18 cellular contexts compared by ENCODE assay signal in the genomic region with DNA sequence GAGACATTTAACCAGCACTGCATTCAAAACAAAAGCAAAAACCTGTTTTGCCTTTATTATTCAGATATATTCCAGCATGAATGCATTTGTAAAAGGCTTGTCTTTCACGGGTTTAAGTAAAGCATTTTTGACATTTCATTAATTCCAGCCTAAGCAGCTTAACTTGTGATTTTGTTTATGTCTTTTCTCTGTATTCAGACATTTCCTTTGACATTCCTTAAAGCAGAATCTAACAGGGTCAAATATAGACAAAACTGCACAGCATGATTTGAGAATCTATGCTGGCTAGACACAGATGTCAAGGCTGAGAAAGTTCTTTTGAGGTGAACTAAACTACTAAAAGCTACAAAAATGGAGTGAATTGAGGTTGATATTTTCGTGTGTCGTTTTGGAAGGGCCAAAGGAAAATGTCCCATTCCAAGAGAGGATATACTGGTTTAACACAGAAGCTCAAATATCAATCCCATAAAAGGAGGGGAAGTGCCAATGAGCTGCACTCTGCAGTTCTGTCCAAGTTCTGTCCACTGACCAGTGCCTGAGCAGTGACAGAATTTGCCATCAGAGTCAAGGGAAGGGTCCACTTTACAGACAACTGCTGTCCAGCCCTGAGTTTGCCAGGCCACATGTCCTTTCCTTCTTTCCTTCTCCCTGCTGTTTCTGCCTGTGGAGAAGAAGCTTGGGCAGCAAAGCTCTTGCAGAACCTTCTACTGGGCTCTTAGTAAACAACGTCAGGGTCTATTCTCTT.
"Had no signal": no experiment of that assay in that cellular context is flagged by ENCODE, and none has a peak within 500 bp of the region (broad histone marks: within the 10 kb centered on the region; RNA-seq: fewer than 3 reads in every experiment).

No MANE protein-coding gene starts in this region.

- H3K4me3 ChIP-seq: esophagus squamous epithelium, prostate gland, sigmoid colon, thyroid gland, uterus had no signal

- H3K27ac ChIP-seq: prostate gland, sigmoid colon, thyroid gland, uterus had no signal

- ATAC-seq: activated CD8-positive, alpha-beta memory T cell treated with anti-CD3 and anti-CD28 coated beads, Interleukin-2, amount 10 ng/mL, durations not matched to agents 7 days and 5 days; SK-N-SH treated with all-trans-retinoic acid at 6 μM for 48 hours; stimulated activated naive B cell treated with anti-CD40 and anti-IgM and Interleukin-4, amounts not matched to agents 10 μg/mL and 1 μg/mL and 100 μg/mL, for 72 hours; T-cell had no signal

- DNase-seq: activated B cell treated with CpG ODN at 0.5 μM for 24 hours; activated CD4-positive, alpha-beta memory T cell treated with anti-CD3 and anti-CD28 coated beads, Interleukin-2, amount 10 ng/mL, durations not matched to agents 7 days and 5 days; activated CD4-positive, alpha-beta T cell treated with anti-CD3 and anti-CD28 coated beads for 48 hours; activated CD8-positive, alpha-beta memory T cell treated with anti-CD3 and anti-CD28 coated beads, Interleukin-2, amount 10 ng/mL, durations not matched to agents 7 days and 5 days; activated naive CD4-positive, alpha-beta T cell treated with Interleukin-2 at 50 U/mL for 16 hours; activated naive CD8-positive, alpha-beta T cell treated with anti-CD3 and anti-CD28 coated beads, Interleukin-2, amount 10 ng/mL, durations not matched to agents 7 days and 5 days; effector CD8-positive, alpha-beta T cell; esophagus squamous epithelium; hippocampal formation; islet precursor cell; midbrain; sigmoid colon; stimulated activated naive B cell treated with anti-CD40 and anti-IgM and Interleukin-4, amounts not matched to agents 10 μg/mL and 1 μg/mL and 100 μg/mL, for 72 hours; T-cell; thyroid gland; uterus had no signal

- H3K36me3 ChIP-seq: esophagus squamous epithelium, prostate gland, sigmoid colon, thyroid gland, uterus had no signal

- H3K27me3 ChIP-seq: esophagus squamous epithelium, sigmoid colon, thyroid gland, uterus had no signal

- H3K9me3 ChIP-seq: esophagus squamous epithelium, prostate gland, sigmoid colon, thyroid gland, uterus had no signal

- H3K4me1 ChIP-seq: prostate gland, thyroid gland had no signal
